In genomic region chr9:94374176-94375056, GRCh38 we compare ENCODE assay signal across 8 cellular contexts. TPM values are rescaled to one million over a fixed set of nuclear protein-coding genes. Genes with fewer than 3 reads are reported as not detected.
DNase-seq lines count a peak whose midpoint lies in the region; ATAC-seq and TF ChIP-seq lines count a peak whose summit lies in the region.
"Not testable (repeated sequence)": the region's sequence is repeated elsewhere in the genome, so short reads cannot be mapped to it uniquely, and the experiment has no call there.

No MANE protein-coding gene starts in this region.

- not testable (repeated sequence) for H3K9me3 ChIP-seq in adrenal gland (replicated peaks in 1 of 3); heart right ventricle; upper lobe of right lung

- DNase-seq in NCI-H146 (lab: John Stamatoyannopoulos, UW) (peak; percentile 89), T follicular helper cell (ENCODE audit: low read depth) (peak; percentile 81), adrenal gland (peak; percentile 90 to 96 (median 91)), heart right ventricle (peak; percentile 90 to 91), posterior vena cava (ENCODE audit: low spot score) (peak; percentile 96), upper lobe of right lung (peak; percentile 96)

- peak; percentile 76 to 86 for TF ChIP-seq POLR2A in adrenal gland (IDR thresholded peaks at IDR 0.05)

- WGBS in adrenal gland, 4 donors, result 0 to 7% (median 0%) methylated on average over 3 to 105 of the region's 106 CpGs
- WGBS in heart right ventricle, 2 donors, result 1% methylated on average over 54 to 92 of the region's 106 CpGs

- H3K4me3 ChIP-seq in adrenal gland (peak overlapping the region in 3 of 4 donors; percentile 18 to 72 (median 22)), heart right ventricle (peak overlapping the region; percentile 18 to 70 (median 59)), upper lobe of right lung (peak overlapping the region; percentile 55)

- not testable (repeated sequence) for H3K4me1 ChIP-seq in adrenal gland (replicated peaks in 1 of 2); heart right ventricle; upper lobe of right lung

- intact Hi-C loops in adrenal gland (cut with DNase I); heart right ventricle (cut with DNase I); posterior vena cava (cut with DNase I); upper lobe of right lung (cut with DNase I): not testable (repeated sequence)

- not testable (repeated sequence) for H3K27me3 ChIP-seq in adrenal gland, heart right ventricle, upper lobe of right lung

- TF ChIP-seq CTCF in adrenal gland (IDR thresholded peaks at IDR 0.05); heart right ventricle (IDR thresholded peaks at IDR 0.05); upper lobe of right lung (IDR thresholded peaks at IDR 0.05): not testable (repeated sequence)

- H3K27ac ChIP-seq in adrenal gland, result peak overlapping the region in 4 of 5 donors; percentile 65 to 85 (median 78)
- peak overlapping the region; percentile 3 to 80 (median 72) for H3K27ac ChIP-seq in heart right ventricle
- peak overlapping the region; percentile 82 for H3K27ac ChIP-seq in upper lobe of right lung

- peak; percentile 89 for ATAC-seq in GM18498 (IDR thresholded peaks at IDR 0.05; ENCODE audit: unreplicated experiment)
- ATAC-seq in HG02884 (IDR thresholded peaks at IDR 0.05; ENCODE audit: unreplicated experiment), result peak; percentile 83
- ATAC-seq in heart right ventricle, result peak; percentile 99 to 100 (median 100)
- ATAC-seq in upper lobe of right lung, result peak; percentile 99

- not testable (repeated sequence) for H3K36me3 ChIP-seq in adrenal gland (replicated peaks in 1 of 2); heart right ventricle; upper lobe of right lung

RNA-seq across cellular contexts. Expression of gene NUTM2F, which starts 46.0 kb away (rescaled TPM):
- total RNA-seq in adrenal gland, result not detected
- polyA plus RNA-seq in adrenal gland, result not detected
- not detected for total RNA-seq in heart right ventricle
- polyA plus RNA-seq in heart right ventricle, result under 1 TPM in 1 of 2 donors, not detected in 1; 0.01 TPM
- not detected for total RNA-seq in posterior vena cava
- not detected for total RNA-seq in upper lobe of right lung

Comparison
In these comparisons a context has a peak if more than half of its experiments do, and no peak if none do; other contexts are left out.
1. Peak in every context shown above with its lines: DNase-seq, ATAC-seq, H3K4me3 ChIP-seq and H3K27ac ChIP-seq.